In the genomic region with DNA sequence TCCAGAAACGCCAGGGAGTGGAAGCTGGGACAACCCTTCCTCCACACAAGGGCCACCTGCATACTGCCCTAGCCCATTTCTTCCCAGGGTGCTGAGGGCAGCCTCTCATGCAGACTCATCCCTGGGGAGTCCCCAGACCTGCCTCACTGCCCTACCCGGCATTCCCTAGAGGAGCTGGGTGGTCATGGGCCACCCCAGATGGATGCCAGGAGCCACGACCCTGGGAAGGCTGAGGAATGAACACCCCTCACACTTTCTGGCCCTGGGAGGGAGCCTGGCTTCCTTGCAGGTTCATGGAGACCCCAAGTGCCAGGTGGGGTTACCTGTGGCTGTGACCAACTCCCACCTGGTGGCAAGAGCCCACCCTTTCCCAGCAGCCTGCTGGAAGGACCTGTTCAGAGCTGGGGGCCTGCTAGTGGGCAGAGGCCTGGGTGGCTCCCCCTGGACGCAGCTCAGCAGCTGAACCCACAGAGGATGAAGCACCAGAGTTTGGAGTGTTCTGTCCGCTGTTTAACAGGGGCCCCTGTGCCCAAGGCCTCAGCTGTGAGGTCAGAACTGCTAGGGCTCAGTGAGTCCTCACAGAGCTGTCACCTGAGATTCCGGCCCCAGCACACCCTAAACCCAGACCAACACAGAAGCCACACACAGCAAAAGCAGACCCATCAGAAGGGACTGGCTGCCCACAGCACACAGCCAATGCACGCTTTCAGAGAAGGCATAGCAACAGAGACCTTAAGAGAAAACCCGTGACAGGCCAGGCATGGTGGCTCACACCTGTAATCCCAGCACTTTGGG, we compare ENCODE assay signal across 24 cellular contexts. TPM values are rescaled to one million over a fixed set of nuclear protein-coding genes. Genes with fewer than 3 reads are reported as not detected.
A peak's percentile ranks its signal among the peaks of the same experiment; 100 is the strongest.
DNase-seq lines count a peak whose midpoint lies in the region; ATAC-seq, FAIRE-seq and TF ChIP-seq lines count a peak whose summit lies in the region.
"Had no signal": no experiment of that assay in that cellular context is flagged by ENCODE, and none has a peak within 500 bp of the region (broad histone marks: within the 10 kb centered on the region; RNA-seq: fewer than 3 reads in every experiment).

No MANE protein-coding gene starts in this region.

- in situ Hi-C loops in GM12878 (cut with MboI): no loop called here

- TF ChIP-seq CTCF in GM12878 (IDR thresholded peaks at IDR 0.05 in 2 of 3, conservative IDR thresholded peaks at IDR 0.05 in 1 of 3; ENCODE audit: control insufficient read depth in 2 of 3, extremely low read depth in 1 of 3, insufficient read depth in 1 of 3, low read depth in 3 of 3, low read length in 3 of 3): no peak

- FAIRE-seq in GM12891 (lab: Jason Lieb, UNC) (no peak), GM12878 (lab: Jason Lieb, UNC) (no peak)
- FAIRE-seq: GM19239 had no signal

- H3K9ac ChIP-seq in BLaER1: no peak overlapping the region
- H3K9ac ChIP-seq in Karpas-422 (ENCODE audit: low read length): no peak overlapping the region
- H3K9ac ChIP-seq in GM12878 (ENCODE audit: control insufficient read depth, insufficient read depth, low read length): no peak overlapping the region
- no peak overlapping the region for H3K9ac ChIP-seq in mesenchymal stem cell (ENCODE audit: low read length)
- H3K9ac ChIP-seq: KMS-11 had no signal

- no peak overlapping the region for H4K8ac ChIP-seq in mesenchymal stem cell (ENCODE audit: low read length)

- intact Hi-C loops in GM12878 (cut with micrococcal nuclease; ENCODE audit: unreplicated experiment): no loop called here

- TF ChIP-seq POLR2A in GM12891 (IDR thresholded peaks at IDR 0.05; ENCODE audit: low read depth, low read length): peak; percentile 88
- peak; percentile 72 for TF ChIP-seq POLR2A in GM12878 (IDR thresholded peaks at IDR 0.05; ENCODE audit: low read depth, low read length)

- no peak overlapping the region for H3K18ac ChIP-seq in mesenchymal stem cell (ENCODE audit: low read depth in 1 of 2, low read length in 2 of 2)

- H3K4me1 ChIP-seq in BLaER1 (peaks cover 65% of the 10 kb centered on the region), Karpas-422 (ENCODE audit: low read length) (peaks cover 6% of the 10 kb centered on the region; the same call in 1 of the 2 replicates), GM12878 (ENCODE audit: control insufficient read depth, insufficient read depth, low read length) (peaks cover 5% of the 10 kb centered on the region), mesenchymal stem cell (ENCODE audit: control insufficient read depth, insufficient read depth, low read depth, low read length) (peaks cover 12% of the 10 kb centered on the region)
- H3K4me1 ChIP-seq: upper lobe of right lung had no signal

- 42% methylated on average over 8 of the region's 8 CpGs for WGBS in GM12878 (ENCODE audit: insufficient coverage, insufficient replicate concordance, low lambda C conversion rate, missing lambda C conversion rate)
- WGBS in mesenchymal stem cell: 90% methylated on average over 8 of the region's 8 CpGs

- CTCF ChIA-PET in GM12878 (lab: Yijun Ruan, JAX): interaction anchor here (3.4 kb wide), 1 partner anchor 125 kb away, joined by 24 read pairs; no protein-coding TSS in a partner anchor

- H3K23ac ChIP-seq in mesenchymal stem cell (ENCODE audit: low read length in 2 of 2): no peak overlapping the region

- H3K4me3 ChIP-seq in BLaER1: no peak overlapping the region
- H3K4me3 ChIP-seq in Karpas-422 (ENCODE audit: low read length): no peak overlapping the region
- H3K4me3 ChIP-seq in GM12878: no peak overlapping the region
- no peak overlapping the region for H3K4me3 ChIP-seq in mesenchymal stem cell (ENCODE audit: insufficient read depth in 1 of 2, low read depth in 1 of 2, low read length in 2 of 2)
- H3K4me3 ChIP-seq: upper lobe of right lung had no signal

- H3K79me2 ChIP-seq in Karpas-422 (ENCODE audit: low read length): peaks cover 6% of the 10 kb centered on the region
- peaks cover 21% of the 10 kb centered on the region for H3K79me2 ChIP-seq in GM12878 (ENCODE audit: control insufficient read depth, insufficient read depth, low read length)

- no peak for ATAC-seq in GM12878
- no peak for ATAC-seq in HG03432 (IDR thresholded peaks at IDR 0.05; ENCODE audit: unreplicated experiment)

- RAD21 ChIA-PET in GM12878 (lab: Charles Lee; ENCODE audit: unreplicated experiment): interaction anchor here (6.7 kb wide), 1 partner anchor 125 kb away, joined by 35 read pairs; no protein-coding TSS in a partner anchor

- H2AK5ac ChIP-seq in mesenchymal stem cell (ENCODE audit: low read length, severe bottlenecking): no peak overlapping the region

- POLR2A ChIA-PET in GM12878 (lab: Charles Lee): no interaction called here

- no peak overlapping the region for H3K4ac ChIP-seq in mesenchymal stem cell (ENCODE audit: low read depth in 1 of 2, low read length in 2 of 2)

- H3K9me3 ChIP-seq in BLaER1 (no peaks in the 10 kb centered on the region), Karpas-422 (ENCODE audit: low read length) (no peaks in the 10 kb centered on the region), GM12878 (replicated peaks; ENCODE audit: control insufficient read depth, insufficient read depth, low read length) (no peaks in the 10 kb centered on the region), mesenchymal stem cell (ENCODE audit: control insufficient read depth, low read length) (no peaks in the 10 kb centered on the region)
- H3K9me3 ChIP-seq: upper lobe of right lung had no signal

- SMC1A ChIA-PET in GM12878 (lab: Charles Lee; ENCODE audit: uncharacterized antibody, unreplicated experiment): interaction anchor here (2.0 kb wide), 1 partner anchor 125 kb away, joined by 7 read pairs; no protein-coding TSS in a partner anchor

- H3K4me2 ChIP-seq in BLaER1 (peak overlapping the region; percentile 17), Karpas-422 (ENCODE audit: low read depth, low read length, poor library complexity, severe bottlenecking) (no peak overlapping the region), GM12878 (ENCODE audit: control insufficient read depth, insufficient read depth) (no peak overlapping the region), mesenchymal stem cell (ENCODE audit: low read length, poor library complexity, severe bottlenecking) (no peak overlapping the region)
- H3K4me2 ChIP-seq: KMS-11 had no signal

- no peaks in the 10 kb centered on the region for H3K9me2 ChIP-seq in Karpas-422 (replicated peaks; ENCODE audit: insufficient read depth, low read length)

- peaks cover 84% of the 10 kb centered on the region for H4K20me1 ChIP-seq in BLaER1
- H4K20me1 ChIP-seq in Karpas-422 (ENCODE audit: insufficient read depth, low read depth, low read length): peaks cover 55% of the 10 kb centered on the region
- H4K20me1 ChIP-seq in GM12878 (ENCODE audit: control insufficient read depth, insufficient read depth): peaks cover 8% of the 10 kb centered on the region

- H4K91ac ChIP-seq in mesenchymal stem cell (ENCODE audit: low read length): no peak overlapping the region

- H2AFZ ChIP-seq in Karpas-422 (ENCODE audit: low read length) (no peak overlapping the region), GM12878 (ENCODE audit: control insufficient read depth, low read depth, low read length) (no peak overlapping the region), mesenchymal stem cell (ENCODE audit: low read depth, low read length) (no peak overlapping the region)

- H3K79me1 ChIP-seq in mesenchymal stem cell (replicated peaks; ENCODE audit: low read length, poor library complexity, severe bottlenecking): peaks cover 31% of the 10 kb centered on the region

- no peak for DNase-seq in GM12891 (ENCODE audit: insufficient read length, low spot score)
- peak; percentile 63 for DNase-seq in Karpas-422
- DNase-seq in GM12878 (ENCODE audit: low read depth, low spot score): no peak
- no peak for DNase-seq in mesenchymal stem cell
- DNase-seq in iPS-NIHi7 (ENCODE audit: extremely low spot score): no peak
- no peak for DNase-seq in SHP77 (lab: John Stamatoyannopoulos, UW)
- DNase-seq: activated gamma-delta T cell treated with Interleukin-2 at 50 U/mL for 16 hours, head of caudate nucleus, HFFc6, kidney glomerular epithelial cell, MV-4-11, NCI-H1694, NCI-H2171, NCI-H526 treated with DMSO at 0.1 percent for 48 hours, upper lobe of right lung had no signal

- H2BK120ac ChIP-seq in mesenchymal stem cell (ENCODE audit: low read depth, low read length): no peak overlapping the region

- H3K36me3 ChIP-seq in BLaER1 (peaks cover 71% of the 10 kb centered on the region), Karpas-422 (ENCODE audit: insufficient read depth, low read length) (peaks cover 44% of the 10 kb centered on the region), GM12878 (ENCODE audit: control insufficient read depth in 2 of 2, insufficient read depth in 2 of 2, low read length in 1 of 2) (peaks cover 21 to 34% of the 10 kb centered on the region in 2 experiments), mesenchymal stem cell (ENCODE audit: control insufficient read depth in 1 of 2, insufficient read depth in 2 of 2, low read depth in 1 of 2, low read length in 2 of 2) (peaks cover 38 to 62% of the 10 kb centered on the region in 2 experiments)

- no peak overlapping the region for H2BK15ac ChIP-seq in mesenchymal stem cell (ENCODE audit: low read depth, poor library complexity, severe bottlenecking)

- no peak overlapping the region for H3K14ac ChIP-seq in mesenchymal stem cell (ENCODE audit: low read length in 2 of 2)

- no TSS peak for BruUV-seq in GM12878 (replicated peaks; lab: Mats Ljungman, UMichigan)

- TF ChIP-seq RAD21 in GM12878 (IDR thresholded peaks at IDR 0.05; ENCODE audit: insufficient read depth, low read depth, low read length): no peak

- no peak for TF ChIP-seq EP300 in GM12878 (IDR thresholded peaks at IDR 0.05; ENCODE audit: borderline replicate concordance in 1 of 2, control insufficient read depth in 1 of 2, low read depth in 2 of 2, low read length in 2 of 2)

- H3K27ac ChIP-seq in BLaER1 (no peak overlapping the region), Karpas-422 (ENCODE audit: low read length) (no peak overlapping the region), GM12878 (ENCODE audit: control insufficient read depth, insufficient read depth) (no peak overlapping the region), mesenchymal stem cell (ENCODE audit: low read length, poor library complexity, severe bottlenecking) (no peak overlapping the region)
- H3K27ac ChIP-seq: KMS-11, upper lobe of right lung had no signal

- no peaks in the 10 kb centered on the region for H3K27me3 ChIP-seq in BLaER1
- H3K27me3 ChIP-seq in Karpas-422 (ENCODE audit: low read length): no peaks in the 10 kb centered on the region
- no peaks in the 10 kb centered on the region for H3K27me3 ChIP-seq in GM12878 (replicated peaks in 1 of 2; ENCODE audit: control insufficient read depth in 2 of 2, insufficient read depth in 2 of 2, low read length in 1 of 2)
- no peaks in the 10 kb centered on the region for H3K27me3 ChIP-seq in mesenchymal stem cell (ENCODE audit: control insufficient read depth in 1 of 2, insufficient read depth in 1 of 2, low read length in 2 of 2)
- H3K27me3 ChIP-seq: upper lobe of right lung had no signal

- H2BK5ac ChIP-seq in mesenchymal stem cell (ENCODE audit: low read depth, low read length, poor library complexity, severe bottlenecking): no peak overlapping the region

- H2BK12ac ChIP-seq in mesenchymal stem cell (ENCODE audit: low read length in 2 of 2): no peak overlapping the region

RNA-seq across cellular contexts. Expression of gene ACP4, which starts 6.6 kb away (rescaled TPM):
- not detected for polyA plus RNA-seq in GM12891 (2012; ENCODE audit: low read depth, missing spikeins)
- not detected in 2 replicates for total RNA-seq in Karpas-422 (2014; rRNA removed; shearing (Covaris generic); ENCODE audit: low replicate concordance)
- total RNA-seq in GM12878 (2013; cell fraction: nucleolus; rRNA removed): not detected in 2 replicates
- total RNA-seq in GM12878 (2014; rRNA removed) (not detected in 2 replicates), GM12878 (2014; rRNA removed; fragmentation: Illumina TruSeq; extraction: Trizol) (not detected in 2 replicates), GM12878 (2021) (not detected in 2 replicates)
- polyA plus RNA-seq in GM12878 (2011; ENCODE audit: low read depth): not detected
- polyA plus RNA-seq in GM12878 (2011; rRNA removed) (not detected in 2 replicates), GM12878 (2014; fragmentation: Illumina TruSeq; extraction: Trizol) (not detected in 2 replicates), GM12878 (2014; fragmentation: Nextera tagmentation; extraction: Ambion mirVana) (not detected), GM12878 (2014; rRNA removed) (not detected in 2 replicates), GM12878 (2016; fragmentation: Nextera tagmentation; extraction: Ambion mirVana) (not detected)
- polyA plus RNA-seq in GM12878 (2011; cell fraction: cytosol; rRNA removed): not detected in 2 replicates
- polyA plus RNA-seq in GM12878 (2011; cell fraction: nucleus; rRNA removed): not detected in 2 replicates
- not detected in 2 replicates for polyA plus RNA-seq in GM12878 (2012)
- not detected in 2 replicates for polyA minus RNA-seq in GM12878 (2011; rRNA and poly(A)+ RNA removed)
- polyA minus RNA-seq in GM12878 (2011; cell fraction: cytosol; rRNA and poly(A)+ RNA removed): not detected in 2 replicates
- not detected in 2 replicates for polyA minus RNA-seq in GM12878 (2011; cell fraction: nucleus; rRNA and poly(A)+ RNA removed)
- polyA plus RNA-seq in mesenchymal stem cell (2013, experiment 1 of 2): not detected
- not detected for polyA plus RNA-seq in mesenchymal stem cell (2013, experiment 2 of 2)
- total RNA-seq: epithelial cell of proximal tubule, fibroblast of villous mesenchyme, HFFc6, pulmonary artery endothelial cell, subcutaneous adipose tissue, upper lobe of right lung had no signal
- polyA plus RNA-seq: adipose tissue had no signal

RNA-seq across cellular contexts. Expression of gene GPR32, which starts 26.6 kb away (rescaled TPM):
- polyA plus RNA-seq in GM12891 (2012; ENCODE audit: low read depth, missing spikeins): not detected
- not detected in 2 replicates for total RNA-seq in Karpas-422 (2014; rRNA removed; shearing (Covaris generic); ENCODE audit: low replicate concordance)
- not detected in 2 replicates for total RNA-seq in GM12878 (2013; cell fraction: nucleolus; rRNA removed)
- total RNA-seq in GM12878 (2014; rRNA removed): not detected in 2 replicates
- not detected in 2 replicates for total RNA-seq in GM12878 (2014; rRNA removed; fragmentation: Illumina TruSeq; extraction: Trizol)
- total RNA-seq in GM12878 (2021): not detected in 2 replicates
- polyA plus RNA-seq in GM12878 (2011; ENCODE audit: low read depth): not detected
- not detected in 2 replicates for polyA plus RNA-seq in GM12878 (2011; rRNA removed)
- polyA plus RNA-seq in GM12878 (2011; cell fraction: cytosol; rRNA removed): not detected in 2 replicates
- not detected in 2 replicates for polyA plus RNA-seq in GM12878 (2011; cell fraction: nucleus; rRNA removed)
- not detected in 2 replicates for polyA plus RNA-seq in GM12878 (2012)
- not detected in 2 replicates for polyA plus RNA-seq in GM12878 (2014; fragmentation: Illumina TruSeq; extraction: Trizol)
- not detected for polyA plus RNA-seq in GM12878 (2014; fragmentation: Nextera tagmentation; extraction: Ambion mirVana)
- polyA plus RNA-seq in GM12878 (2014; rRNA removed): not detected in 2 replicates
- not detected for polyA plus RNA-seq in GM12878 (2016; fragmentation: Nextera tagmentation; extraction: Ambion mirVana)
- not detected in 2 replicates for polyA minus RNA-seq in GM12878 (2011; rRNA and poly(A)+ RNA removed)
- not detected in 2 replicates for polyA minus RNA-seq in GM12878 (2011; cell fraction: cytosol; rRNA and poly(A)+ RNA removed)
- not detected in 2 replicates for polyA minus RNA-seq in GM12878 (2011; cell fraction: nucleus; rRNA and poly(A)+ RNA removed)
- polyA plus RNA-seq in mesenchymal stem cell (2013, experiment 1 of 2): not detected
- polyA plus RNA-seq in mesenchymal stem cell (2013, experiment 2 of 2): not detected
- total RNA-seq: epithelial cell of proximal tubule, fibroblast of villous mesenchyme, HFFc6, pulmonary artery endothelial cell, subcutaneous adipose tissue, upper lobe of right lung had no signal
- polyA plus RNA-seq: adipose tissue had no signal

RNA-seq across cellular contexts. Expression of gene KLK1, which starts 26.8 kb away (rescaled TPM):
- 41.1 TPM for polyA plus RNA-seq in GM12891 (2012; ENCODE audit: low read depth, missing spikeins)
- total RNA-seq in Karpas-422 (2014; rRNA removed; shearing (Covaris generic); ENCODE audit: low replicate concordance): not detected in 2 replicates
- 21.5 and 24.1 TPM in 2 replicates for total RNA-seq in GM12878 (2013; cell fraction: nucleolus; rRNA removed)
- total RNA-seq in GM12878 (2014; rRNA removed): 3.3 and 3.4 TPM in 2 replicates
- total RNA-seq in GM12878 (2014; rRNA removed; fragmentation: Illumina TruSeq; extraction: Trizol): 3.4 and 3.5 TPM in 2 replicates
- 24.8 and 27.5 TPM in 2 replicates for total RNA-seq in GM12878 (2021)
- polyA plus RNA-seq in GM12878 (2011; ENCODE audit: low read depth): 28.1 TPM
- polyA plus RNA-seq in GM12878 (2011; rRNA removed): 21.1 and 24.8 TPM in 2 replicates
- polyA plus RNA-seq in GM12878 (2011; cell fraction: cytosol; rRNA removed): 23.5 and 37.4 TPM in 2 replicates
- 28.3 and 35.0 TPM in 2 replicates for polyA plus RNA-seq in GM12878 (2011; cell fraction: nucleus; rRNA removed)
- 55.9 and 77.5 TPM in 2 replicates for polyA plus RNA-seq in GM12878 (2012)
- polyA plus RNA-seq in GM12878 (2014; fragmentation: Illumina TruSeq; extraction: Trizol): 27.1 and 34.6 TPM in 2 replicates
- polyA plus RNA-seq in GM12878 (2014; fragmentation: Nextera tagmentation; extraction: Ambion mirVana): 10 to 100 TPM; 20.7 to 22.0 TPM
- polyA plus RNA-seq in GM12878 (2014; rRNA removed): 19.6 and 22.8 TPM in 2 replicates
- 10 to 100 TPM; 13.9 to 14.4 TPM for polyA plus RNA-seq in GM12878 (2016; fragmentation: Nextera tagmentation; extraction: Ambion mirVana)
- 26.0 and 41.9 TPM in 2 replicates for polyA minus RNA-seq in GM12878 (2011; rRNA and poly(A)+ RNA removed)
- polyA minus RNA-seq in GM12878 (2011; cell fraction: cytosol; rRNA and poly(A)+ RNA removed): 12.9 and 16.8 TPM in 2 replicates
- polyA minus RNA-seq in GM12878 (2011; cell fraction: nucleus; rRNA and poly(A)+ RNA removed): 17.8 and 37.6 TPM in 2 replicates
- polyA plus RNA-seq in mesenchymal stem cell (2013, experiment 1 of 2): 0.32 TPM
- polyA plus RNA-seq in mesenchymal stem cell (2013, experiment 2 of 2): 0.11 TPM
- total RNA-seq: fibroblast of villous mesenchyme, HFFc6, pulmonary artery endothelial cell had no signal

RNA-seq across cellular contexts. Expression of gene KLK15, which starts 36.5 kb away (rescaled TPM):
- not detected for polyA plus RNA-seq in GM12891 (2012; ENCODE audit: low read depth, missing spikeins)
- not detected in 2 replicates for total RNA-seq in Karpas-422 (2014; rRNA removed; shearing (Covaris generic); ENCODE audit: low replicate concordance)
- total RNA-seq in GM12878 (2013; cell fraction: nucleolus; rRNA removed): not detected in 2 replicates
- total RNA-seq in GM12878 (2014; rRNA removed) (not detected in 2 replicates), GM12878 (2014; rRNA removed; fragmentation: Illumina TruSeq; extraction: Trizol) (not detected in 2 replicates), GM12878 (2021) (not detected in 2 replicates)
- polyA plus RNA-seq in GM12878 (2011; ENCODE audit: low read depth): not detected
- polyA plus RNA-seq in GM12878 (2011; rRNA removed) (not detected in 2 replicates), GM12878 (2014; fragmentation: Illumina TruSeq; extraction: Trizol) (0.04 TPM in 1 of 2 replicates, not detected in the other), GM12878 (2014; fragmentation: Nextera tagmentation; extraction: Ambion mirVana) (not detected), GM12878 (2014; rRNA removed) (0.05 and 0.08 TPM in 2 replicates), GM12878 (2016; fragmentation: Nextera tagmentation; extraction: Ambion mirVana) (not detected)
- not detected in 2 replicates for polyA plus RNA-seq in GM12878 (2011; cell fraction: cytosol; rRNA removed)
- polyA plus RNA-seq in GM12878 (2011; cell fraction: nucleus; rRNA removed): not detected in 2 replicates
- 0.13 TPM in 1 of 2 replicates, not detected in the other for polyA plus RNA-seq in GM12878 (2012)
- polyA minus RNA-seq in GM12878 (2011; rRNA and poly(A)+ RNA removed): not detected in 2 replicates
- polyA minus RNA-seq in GM12878 (2011; cell fraction: cytosol; rRNA and poly(A)+ RNA removed): not detected in 2 replicates
- polyA minus RNA-seq in GM12878 (2011; cell fraction: nucleus; rRNA and poly(A)+ RNA removed): not detected in 2 replicates
- polyA plus RNA-seq in mesenchymal stem cell (2013, experiment 1 of 2): not detected
- not detected for polyA plus RNA-seq in mesenchymal stem cell (2013, experiment 2 of 2)
- total RNA-seq: epithelial cell of proximal tubule, fibroblast of villous mesenchyme, HFFc6, pulmonary artery endothelial cell, subcutaneous adipose tissue, upper lobe of right lung had no signal

RNA-seq across cellular contexts. Expression of gene KLK3, which starts 57.9 kb away (rescaled TPM):
- polyA plus RNA-seq in GM12891 (2012; ENCODE audit: low read depth, missing spikeins): not detected
- not detected in 2 replicates for total RNA-seq in Karpas-422 (2014; rRNA removed; shearing (Covaris generic); ENCODE audit: low replicate concordance)
- total RNA-seq in GM12878 (2013; cell fraction: nucleolus; rRNA removed): not detected in 2 replicates
- total RNA-seq in GM12878 (2014; rRNA removed) (not detected in 2 replicates), GM12878 (2014; rRNA removed; fragmentation: Illumina TruSeq; extraction: Trizol) (not detected in 2 replicates), GM12878 (2021) (not detected in 2 replicates)
- not detected for polyA plus RNA-seq in GM12878 (2011; ENCODE audit: low read depth)
- polyA plus RNA-seq in GM12878 (2011; rRNA removed) (0.09 and 0.31 TPM in 2 replicates), GM12878 (2014; fragmentation: Illumina TruSeq; extraction: Trizol) (not detected in 2 replicates), GM12878 (2014; fragmentation: Nextera tagmentation; extraction: Ambion mirVana) (not detected), GM12878 (2014; rRNA removed) (not detected in 2 replicates), GM12878 (2016; fragmentation: Nextera tagmentation; extraction: Ambion mirVana) (not detected)
- polyA plus RNA-seq in GM12878 (2011; cell fraction: cytosol; rRNA removed): 0.07 and 0.20 TPM in 2 replicates
- 0.31 and 0.83 TPM in 2 replicates for polyA plus RNA-seq in GM12878 (2011; cell fraction: nucleus; rRNA removed)
- polyA plus RNA-seq in GM12878 (2012): not detected in 2 replicates
- polyA minus RNA-seq in GM12878 (2011; rRNA and poly(A)+ RNA removed): 0.15 TPM in 1 of 2 replicates, not detected in the other
- not detected in 2 replicates for polyA minus RNA-seq in GM12878 (2011; cell fraction: cytosol; rRNA and poly(A)+ RNA removed)
- 0.36 TPM in 1 of 2 replicates, not detected in the other for polyA minus RNA-seq in GM12878 (2011; cell fraction: nucleus; rRNA and poly(A)+ RNA removed)
- not detected for polyA plus RNA-seq in mesenchymal stem cell (2013, experiment 1 of 2)
- polyA plus RNA-seq in mesenchymal stem cell (2013, experiment 2 of 2): not detected
- total RNA-seq: epithelial cell of proximal tubule, fibroblast of villous mesenchyme, HFFc6, pulmonary artery endothelial cell, subcutaneous adipose tissue, upper lobe of right lung had no signal
